ENCODE assay signal across 8 cellular contexts in the genomic region with DNA sequence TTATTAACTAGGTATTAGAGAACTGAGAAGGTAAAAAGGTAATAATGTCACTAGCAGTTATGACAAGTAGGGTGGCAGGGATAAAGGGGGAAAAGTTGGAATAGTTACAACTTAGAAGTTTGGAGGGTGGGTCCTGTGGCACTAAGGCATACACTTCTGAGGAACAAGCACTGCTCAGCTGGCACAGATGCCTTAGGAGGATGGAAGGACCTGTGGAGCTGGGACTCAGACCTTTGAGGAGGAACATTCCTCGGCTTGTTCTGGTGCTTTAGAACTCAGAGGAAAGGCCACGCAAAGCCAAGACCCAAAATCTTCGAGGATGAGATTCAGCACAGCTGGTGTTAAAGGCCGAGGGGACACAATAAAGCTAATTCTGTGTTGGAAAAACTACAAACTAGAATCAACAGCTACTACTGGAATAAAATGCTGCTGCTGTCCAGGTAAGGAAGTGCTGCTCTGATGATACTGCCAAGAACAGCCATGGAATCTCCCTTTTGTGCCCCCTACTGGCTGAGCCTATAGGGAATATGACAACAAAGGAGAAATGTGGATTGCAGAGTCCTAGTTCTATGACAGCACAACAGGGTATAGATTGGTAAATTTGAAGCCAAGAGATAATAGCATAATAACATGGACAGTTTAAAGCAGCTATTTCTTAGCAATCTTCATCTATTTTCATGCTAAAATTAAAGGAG.
DNase-seq lines count a peak whose midpoint lies in the region; ATAC-seq, FAIRE-seq and TF ChIP-seq lines count a peak whose summit lies in the region.

No MANE protein-coding gene starts in this region.

- peak; percentile 30 for DNase-seq in A172 (ENCODE audit: low spot score)
- peak; percentile 13 for DNase-seq in GM12891 (ENCODE audit: insufficient read length, low spot score)
- peak; percentile 21 for DNase-seq in SK-N-DZ (ENCODE audit: low spot score)
- peak; percentile 55 for DNase-seq in iris pigment epithelial cell (ENCODE audit: low read depth)
- DNase-seq in CD1c-positive myeloid dendritic cell (ENCODE audit: extremely low spot score): no peak
- DNase-seq in 8988T: no peak
- no peak for DNase-seq in C1 segment of cervical spinal cord (lab: John Stamatoyannopoulos, UW)

- no peak for FAIRE-seq in GM12891 (lab: Jason Lieb, UNC)

- TF ChIP-seq POLR2A in GM12891 (IDR thresholded peaks at IDR 0.05; ENCODE audit: low read depth, low read length): no peak

- ATAC-seq in HG03196 (IDR thresholded peaks at IDR 0.05; ENCODE audit: unreplicated experiment): peak; percentile 65

TF ChIP-seq in GM12891, 5 proteins besides CTCF, POLR2A, EP300 and RAD21:
- TF ChIP-seq TAF1 (IDR thresholded peaks at IDR 0.05; ENCODE audit: low read depth, low read length) (no peak), POLR2AphosphoS5 (IDR thresholded peaks at IDR 0.05; ENCODE audit: low read depth, low read length) (no peak), POU2F2 (IDR thresholded peaks at IDR 0.05; ENCODE audit: low read depth, low read length) (no peak), SPI1 (IDR thresholded peaks at IDR 0.05; ENCODE audit: low read depth, low read length) (no peak), PAX5 (IDR thresholded peaks at IDR 0.05; ENCODE audit: insufficient read depth, low read length, severe bottlenecking) (no peak)

Comparison
In these comparisons a context has a peak if more than half of its experiments do, and no peak if none do; other contexts are left out.
1. DNase-seq: peak in A172 (single experiment), GM12891 (single experiment), SK-N-DZ (single experiment) and iris pigment epithelial cell (single experiment); none in CD1c-positive myeloid dendritic cell (single experiment), 8988T (single experiment) and C1 segment of cervical spinal cord (0 of 14).